ENCODE assay signal across 1 cellular context in the genomic region with DNA sequence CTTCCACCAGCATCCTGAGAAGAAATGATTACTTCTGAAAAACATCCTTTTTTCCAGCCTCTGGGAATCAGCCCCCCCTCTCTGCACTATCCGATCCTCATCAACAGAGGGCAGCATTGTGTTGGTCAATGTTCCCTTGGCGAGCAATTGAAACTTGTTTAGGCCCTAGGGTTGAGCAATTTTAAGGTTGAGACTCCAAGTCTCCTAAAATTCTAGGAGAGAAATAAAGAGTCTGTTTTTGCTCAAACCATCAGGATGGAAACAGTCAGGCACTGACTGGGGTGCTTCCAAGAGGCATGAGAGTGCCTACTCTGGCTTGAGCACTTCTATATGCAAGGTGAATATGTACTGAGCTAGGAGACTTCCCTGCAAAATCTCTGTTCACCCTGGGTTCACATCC.
TF ChIP-seq lines count a peak whose summit lies in the region.

No MANE protein-coding gene starts in this region.

TF ChIP-seq in H1, 55 proteins besides CTCF, POLR2A, EP300 and RAD21 (continued from another document):
- TF ChIP-seq BCL11A (IDR thresholded peaks at IDR 0.05; ENCODE audit: low read depth in 2 of 2, low read length in 2 of 2), result no peak
